In genomic region chr12:79566452-79566851, GRCh38 we compare ENCODE assay signal across 1 cellular context.
TF ChIP-seq lines count a peak whose summit lies in the region.

No MANE protein-coding gene starts in this region.

TF ChIP-seq in endothelial cell of umbilical vein, 7 proteins besides CTCF, POLR2A, EP300 and RAD21 (continued from another document):
- TF ChIP-seq GATA2 (IDR thresholded peaks at IDR 0.05; ENCODE audit: insufficient read depth, insufficient read length, low read depth, low read length): no peak
